In genomic region chr4:150173420-150173819, GRCh38 we compare ENCODE assay signal across 14 cellular contexts.
DNase-seq lines count a peak whose midpoint lies in the region; ATAC-seq and TF ChIP-seq lines count a peak whose summit lies in the region.
"Had no signal": no experiment of that assay in that cellular context is flagged by ENCODE, and none has a peak within 500 bp of the region (broad histone marks: within the 10 kb centered on the region; RNA-seq: fewer than 3 reads in every experiment).

No MANE protein-coding gene starts in this region.

- TF ChIP-seq CTCF in fibroblast of the aortic adventitia (IDR thresholded peaks at IDR 0.05; ENCODE audit: insufficient read depth, low read length): no peak

- H3K4me1 ChIP-seq in BLaER1 treated with 17β-estradiol and CSF1 and Interleukin-3, amounts not matched to agents 10 nM and 100 nM: peaks cover 11 to 27% (median 17%) of the 10 kb centered on the region in 10 experiments
- H3K4me1 ChIP-seq in neuron (ENCODE audit: insufficient read depth, low read length): peaks cover 37% of the 10 kb centered on the region

- peak overlapping the region; percentile 34 to 77 (median 65); a peak in 21 of 22 replicates for H3K4me2 ChIP-seq in BLaER1 treated with 17β-estradiol and CSF1 and Interleukin-3, amounts not matched to agents 10 nM and 100 nM

- DNase-seq in NCI-H446 (lab: John Stamatoyannopoulos, UW) (peak; percentile 57 to 75), fibroblast of the aortic adventitia (ENCODE audit: low read depth) (peak; percentile 31), A172 (ENCODE audit: low spot score) (no peak)
- no peak for DNase-seq in activated CD4-positive, alpha-beta T cell treated with anti-CD3 and anti-CD28 coated beads, Interleukin-2, amount 50 U/mL, for 1 hour
- DNase-seq: activated CD8-positive, alpha-beta T cell treated with anti-CD3 and anti-CD28 coated beads, Interleukin-2, amount 10 ng/mL, durations not matched to agents 7 days and 5 days; activated gamma-delta T cell; GDM1; naive B cell; stimulated activated CD4-positive, alpha-beta T cell treated with anti-CD3 and anti-CD28 coated beads, Interleukin-12 subunit alpha, Interleukin-12 subunit beta, amount 100 ng/mL, for 4 hours had no signal

- ATAC-seq in GM21825 (IDR thresholded peaks at IDR 0.05; ENCODE audit: unreplicated experiment) (no peak), HG02623 (IDR thresholded peaks at IDR 0.05; ENCODE audit: unreplicated experiment) (no peak)
- ATAC-seq: activated CD8-positive, alpha-beta T cell treated with anti-CD3 and anti-CD28 coated beads, Interleukin-2, amount 10 ng/mL, durations not matched to agents 7 days and 5 days had no signal

- no peak overlapping the region for H2AFZ ChIP-seq in neuron (ENCODE audit: low read depth, low read length)

- H3K9me3 ChIP-seq in BLaER1 treated with 17β-estradiol and CSF1 and Interleukin-3, amounts not matched to agents 10 nM and 100 nM (replicated peaks in 1 of 11): peaks cover 0 to 12% (median 0%) of the 10 kb centered on the region in 11 experiments; a peak in 4 of 22 replicates
- no peaks in the 10 kb centered on the region for H3K9me3 ChIP-seq in neuron (ENCODE audit: low read length)
- H3K9me3 ChIP-seq: breast epithelium had no signal

- H3K27ac ChIP-seq in BLaER1 treated with 17β-estradiol and CSF1 and Interleukin-3, amounts not matched to agents 10 nM and 100 nM: peak overlapping the region in 4 of 11 experiments; percentile 13 to 46 (median 24); a peak in 2 of 22 replicates

- H3K27me3 ChIP-seq in BLaER1 treated with 17β-estradiol and CSF1 and Interleukin-3, amounts not matched to agents 10 nM and 100 nM: no peaks in the 10 kb centered on the region
- no peaks in the 10 kb centered on the region for H3K27me3 ChIP-seq in neuron (ENCODE audit: insufficient read depth, low read length)
- H3K27me3 ChIP-seq: breast epithelium had no signal

- H4K20me1 ChIP-seq in BLaER1 treated with 17β-estradiol and CSF1 and Interleukin-3, amounts not matched to agents 10 nM and 100 nM: no peaks in the 10 kb centered on the region

- no peak overlapping the region for H3K4me3 ChIP-seq in BLaER1 treated with 17β-estradiol and CSF1 and Interleukin-3, amounts not matched to agents 10 nM and 100 nM
- H3K4me3 ChIP-seq in fibroblast of the aortic adventitia (ENCODE audit: low read depth, low read length) (no peak overlapping the region), neuron (ENCODE audit: low read length) (peak overlapping the region; percentile 46)
- H3K4me3 ChIP-seq: breast epithelium had no signal

- no peaks in the 10 kb centered on the region for H3K36me3 ChIP-seq in BLaER1 treated with 17β-estradiol and CSF1 and Interleukin-3, amounts not matched to agents 10 nM and 100 nM
- no peaks in the 10 kb centered on the region for H3K36me3 ChIP-seq in neuron (ENCODE audit: insufficient read depth, low read length)
- H3K36me3 ChIP-seq: breast epithelium had no signal

- H3K9ac ChIP-seq in BLaER1 treated with 17β-estradiol and CSF1 and Interleukin-3, amounts not matched to agents 10 nM and 100 nM: no peak overlapping the region

Comparison
In these comparisons a context has a peak if more than half of its experiments do, and no peak if none do; other contexts are left out.
1. DNase-seq: peak in NCI-H446 (2 of 2) and fibroblast of the aortic adventitia (single experiment); none in activated CD4-positive, alpha-beta T cell treated with anti-CD3 and anti-CD28 coated beads, Interleukin-2, amount 50 U/mL, for 1 hour (single experiment) and A172 (single experiment).